ENCODE assay signal across 8 cellular contexts in the genomic region with DNA sequence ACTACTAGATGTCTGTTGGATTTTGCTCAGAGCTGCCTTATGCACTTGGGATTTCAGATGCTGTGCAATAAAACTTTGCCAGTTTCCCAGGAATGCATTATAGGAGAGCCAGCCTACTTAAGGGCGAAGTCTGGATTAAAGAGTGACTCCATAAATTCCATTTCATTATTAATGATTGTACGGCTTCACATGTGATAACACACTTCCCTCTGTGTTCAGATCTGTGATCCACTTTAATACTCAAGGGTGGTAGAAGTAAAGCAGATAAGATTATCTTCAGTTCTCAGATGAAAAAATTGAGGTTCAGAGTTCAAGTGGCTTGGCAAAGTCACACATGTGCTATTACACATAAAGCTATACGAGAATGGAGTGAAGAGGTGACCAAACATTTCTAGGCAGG.
"Had no signal": no experiment of that assay in that cellular context is flagged by ENCODE, and none has a peak within 500 bp of the region (broad histone marks: within the 10 kb centered on the region; RNA-seq: fewer than 3 reads in every experiment).

No MANE protein-coding gene starts in this region.

- DNase-seq: GDM1, GF-D8 had no signal

- ATAC-seq: GM12878 had no signal

- H3K4me3 ChIP-seq: GM12878 had no signal

- FAIRE-seq: G401.6, GM12878, GM12891, GM12892, GM18507, GM19239 had no signal
